ENCODE assay signal across 8 cellular contexts in the genomic region with DNA sequence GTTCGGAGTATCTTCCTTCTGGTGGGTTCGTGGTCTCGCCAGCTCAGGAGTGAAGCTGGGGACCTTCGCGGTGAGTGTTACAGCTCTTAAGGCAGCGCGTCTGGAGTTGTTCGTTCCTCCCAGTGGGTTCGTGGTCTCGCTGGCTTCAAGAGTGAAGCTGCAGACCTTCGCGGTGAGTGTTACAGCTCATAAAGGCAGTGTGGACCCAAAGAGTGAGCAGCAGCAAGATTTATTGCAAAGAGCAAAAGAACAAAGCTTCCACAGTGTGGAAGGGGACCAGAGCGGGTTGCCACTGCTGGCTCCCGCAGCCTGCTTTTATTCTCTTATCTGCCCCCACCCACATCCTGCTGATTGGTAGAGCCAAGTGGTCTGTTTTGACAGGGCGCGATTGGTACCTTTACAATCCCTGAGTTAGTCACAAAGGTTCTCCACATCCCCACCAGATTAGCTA.
DNase-seq lines count a peak whose midpoint lies in the region; ATAC-seq and TF ChIP-seq lines count a peak whose summit lies in the region.
"Not testable (repeated sequence)": the region's sequence is repeated elsewhere in the genome, so short reads cannot be mapped to it uniquely, and the experiment has no call there.

No MANE protein-coding gene starts in this region.

- H3K27ac Mint-ChIP-seq in CD8-positive, alpha-beta T cell, result peak overlapping the region; percentile 94
- peak overlapping the region; percentile 59 for H3K27ac Mint-ChIP-seq in activated B cell treated with CpG ODN at 0.5 μM for 24 hours
- H3K27ac Mint-ChIP-seq in activated CD8-positive, alpha-beta T cell treated with anti-CD3 and anti-CD28 coated beads, Interleukin-2, amount 10 ng/mL, durations not matched to agents 7 days and 5 days, result peak overlapping the region; percentile 90
- H3K27ac Mint-ChIP-seq in activated naive CD8-positive, alpha-beta T cell, result peak overlapping the region; percentile 97
- peak overlapping the region; percentile 86 to 97 (median 92) for H3K27ac Mint-ChIP-seq in immature natural killer cell
- H3K27ac Mint-ChIP-seq in stimulated activated naive B cell treated with anti-CD40 and anti-IgM and Interleukin-4, amounts not matched to agents 10 μg/mL and 1 μg/mL and 100 μg/mL, for 72 hours, result peak overlapping the region; percentile 97

- peak; percentile 18 to 76 (median 53) for DNase-seq in CD8-positive, alpha-beta T cell
- DNase-seq in activated B cell treated with CpG ODN at 0.5 μM for 24 hours; stimulated activated naive B cell treated with anti-CD40 and anti-IgM and Interleukin-4, amounts not matched to agents 10 μg/mL and 1 μg/mL and 100 μg/mL, for 72 hours: not testable (repeated sequence)
- DNase-seq in activated CD8-positive, alpha-beta T cell treated with anti-CD3 and anti-CD28 coated beads, Interleukin-2, amount 10 ng/mL, durations not matched to agents 7 days and 5 days, result peak; percentile 69
- DNase-seq in activated T-cell treated with anti-CD3 and anti-CD28 coated beads, Interleukin-2, amount 50 U/mL, for 48 hours, result peak; percentile 60 to 64
- DNase-seq in immature natural killer cell, result peak; percentile 37 to 54 (median 52)
- peak; percentile 24 to 48 for DNase-seq in stimulated activated CD4-positive, alpha-beta T cell treated with anti-CD3 and anti-CD28 coated beads, Interleukin-15, amount 100 ng/mL, for 48 hours (ENCODE audit: low read depth in 2 of 2)

- CTCF ChIA-PET in CD8-positive, alpha-beta T cell (lab: Charles Lee), result interaction anchor here (1.0 kb wide), 1 partner anchor 264 kb away, joined by 3 read pairs; no protein-coding TSS in a partner anchor
- CTCF ChIA-PET in activated B cell treated with CpG ODN at 0.5 μM for 24 hours (lab: Charles Lee), result interaction anchor here (1.0 to 4.0 kb wide), 2 partner anchors 42 kb away, joined by 4 to 31 read pairs; no protein-coding TSS in a partner anchor
- CTCF ChIA-PET in activated CD8-positive, alpha-beta T cell treated with anti-CD3 and anti-CD28 coated beads, Interleukin-2, amount 10 ng/mL, durations not matched to agents 7 days and 5 days (lab: Charles Lee), result interaction anchor here (1.5 to 6.2 kb wide), 3 partner anchors 98 to 1024 kb away, joined by 8 to 32 read pairs (median 27); partner anchors contain the start of gene BTG1

- not testable (repeated sequence) for H3K36me3 ChIP-seq in CD8-positive, alpha-beta T cell (ENCODE audit: insufficient read depth, low read length)

- TF ChIP-seq CTCF in CD8-positive, alpha-beta T cell (IDR thresholded peaks at IDR 0.05); activated B cell treated with CpG ODN at 0.5 μM for 24 hours (IDR thresholded peaks at IDR 0.05): not testable (repeated sequence)

- peak overlapping the region; percentile 29 for H3K4me3 ChIP-seq in CD8-positive, alpha-beta T cell (ENCODE audit: low read depth, low read length)

- H3K4me3 Mint-ChIP-seq in CD8-positive, alpha-beta T cell, result peak overlapping the region; percentile 80
- not testable (repeated sequence) for H3K4me3 Mint-ChIP-seq in activated B cell treated with CpG ODN at 0.5 μM for 24 hours
- H3K4me3 Mint-ChIP-seq in activated CD8-positive, alpha-beta T cell treated with anti-CD3 and anti-CD28 coated beads, Interleukin-2, amount 10 ng/mL, durations not matched to agents 7 days and 5 days, result peak overlapping the region; percentile 70
- H3K4me3 Mint-ChIP-seq in activated naive CD8-positive, alpha-beta T cell, result peak overlapping the region; percentile 89
- H3K4me3 Mint-ChIP-seq in immature natural killer cell, result peak overlapping the region; percentile 85 to 94 (median 88)
- peak overlapping the region; percentile 78 to 84 for H3K4me3 Mint-ChIP-seq in stimulated activated naive B cell treated with anti-CD40 and anti-IgM and Interleukin-4, amounts not matched to agents 10 μg/mL and 1 μg/mL and 100 μg/mL, for 72 hours

- H3K27me3 ChIP-seq in CD8-positive, alpha-beta T cell (ENCODE audit: insufficient read depth, low read length), result not testable (repeated sequence)

- H3K9me3 Mint-ChIP-seq in CD8-positive, alpha-beta T cell; activated B cell treated with CpG ODN at 0.5 μM for 24 hours; activated CD8-positive, alpha-beta T cell treated with anti-CD3 and anti-CD28 coated beads, Interleukin-2, amount 10 ng/mL, durations not matched to agents 7 days and 5 days (ENCODE audit: insufficient read depth); immature natural killer cell; stimulated activated naive B cell treated with anti-CD40 and anti-IgM and Interleukin-4, amounts not matched to agents 10 μg/mL and 1 μg/mL and 100 μg/mL, for 72 hours: not testable (repeated sequence)
- peaks cover 11% of the 10 kb centered on the region for H3K9me3 Mint-ChIP-seq in activated naive CD8-positive, alpha-beta T cell (ENCODE audit: low read depth)

- ATAC-seq in CD8-positive, alpha-beta T cell; activated B cell treated with CpG ODN at 0.5 μM for 24 hours (ENCODE audit: low read depth); activated CD8-positive, alpha-beta T cell treated with anti-CD3 and anti-CD28 coated beads, Interleukin-2, amount 10 ng/mL, durations not matched to agents 7 days and 5 days; stimulated activated naive B cell treated with anti-CD40 and anti-IgM and Interleukin-4, amounts not matched to agents 10 μg/mL and 1 μg/mL and 100 μg/mL, for 72 hours (replicated peaks): not testable (repeated sequence)

- peaks cover 54% of the 10 kb centered on the region for H3K4me1 ChIP-seq in CD8-positive, alpha-beta T cell (ENCODE audit: insufficient read depth, low read length)

- intact Hi-C loops in CD8-positive, alpha-beta T cell (cut with DNase I, micrococcal nuclease), result loop anchor here (5.0 to 10.0 kb wide), 4 partner anchors 191 to 1024 kb away; no protein-coding TSS in a partner anchor
- intact Hi-C loops in activated B cell treated with CpG ODN at 0.5 μM for 24 hours (cut with micrococcal nuclease), result loop anchor here (2.0 kb wide), 1 partner anchor 27 kb away; no protein-coding TSS in a partner anchor

- not testable (repeated sequence) for H3K27me3 Mint-ChIP-seq in CD8-positive, alpha-beta T cell (ENCODE audit: low read depth); activated B cell treated with CpG ODN at 0.5 μM for 24 hours; activated CD8-positive, alpha-beta T cell treated with anti-CD3 and anti-CD28 coated beads, Interleukin-2, amount 10 ng/mL, durations not matched to agents 7 days and 5 days (ENCODE audit: low read depth); activated naive CD8-positive, alpha-beta T cell; immature natural killer cell (ENCODE audit: low read depth in 3 of 3); stimulated activated naive B cell treated with anti-CD40 and anti-IgM and Interleukin-4, amounts not matched to agents 10 μg/mL and 1 μg/mL and 100 μg/mL, for 72 hours

- not testable (repeated sequence) for H3K36me3 Mint-ChIP-seq in CD8-positive, alpha-beta T cell; activated B cell treated with CpG ODN at 0.5 μM for 24 hours (ENCODE audit: low read depth); activated naive CD8-positive, alpha-beta T cell; immature natural killer cell; stimulated activated naive B cell treated with anti-CD40 and anti-IgM and Interleukin-4, amounts not matched to agents 10 μg/mL and 1 μg/mL and 100 μg/mL, for 72 hours
- H3K36me3 Mint-ChIP-seq in activated CD8-positive, alpha-beta T cell treated with anti-CD3 and anti-CD28 coated beads, Interleukin-2, amount 10 ng/mL, durations not matched to agents 7 days and 5 days (ENCODE audit: low read depth), result peaks cover 23% of the 10 kb centered on the region

- POLR2A ChIA-PET in CD8-positive, alpha-beta T cell (lab: Charles Lee), result interaction anchor here (1.0 to 11.0 kb wide), 7 partner anchors 13 to 269 kb away, joined by 3 to 185 read pairs (median 3); partner anchors contain the start of gene BTG1
- POLR2A ChIA-PET in activated B cell treated with CpG ODN at 0.5 μM for 24 hours (lab: Charles Lee), result interaction anchor here (0.6 to 13.3 kb wide), 8 partner anchors 40 to 260 kb away, joined by 3 to 346 read pairs (median 24); partner anchors contain the start of gene BTG1
- POLR2A ChIA-PET in activated CD8-positive, alpha-beta T cell treated with anti-CD3 and anti-CD28 coated beads, Interleukin-2, amount 10 ng/mL, durations not matched to agents 7 days and 5 days (lab: Charles Lee), result interaction anchor here (0.8 to 8.5 kb wide), 5 partner anchors 43 to 269 kb away, joined by 3 to 218 read pairs (median 4); partner anchors contain the start of gene BTG1

- H3K9me3 ChIP-seq in CD8-positive, alpha-beta T cell (ENCODE audit: low read length), result not testable (repeated sequence)

- H3K27ac ChIP-seq in CD8-positive, alpha-beta T cell (ENCODE audit: low read depth, low read length), result peak overlapping the region; percentile 44

- H3K4me1 Mint-ChIP-seq in CD8-positive, alpha-beta T cell (ENCODE audit: low read depth), result peaks cover 77% of the 10 kb centered on the region
- H3K4me1 Mint-ChIP-seq in activated B cell treated with CpG ODN at 0.5 μM for 24 hours, result peaks cover 87% of the 10 kb centered on the region
- H3K4me1 Mint-ChIP-seq in activated CD8-positive, alpha-beta T cell treated with anti-CD3 and anti-CD28 coated beads, Interleukin-2, amount 10 ng/mL, durations not matched to agents 7 days and 5 days (ENCODE audit: low read depth), result peaks cover 71% of the 10 kb centered on the region
- H3K4me1 Mint-ChIP-seq in activated naive CD8-positive, alpha-beta T cell (ENCODE audit: low read depth), result peaks cover 82% of the 10 kb centered on the region
- H3K4me1 Mint-ChIP-seq in immature natural killer cell, result peaks cover 53 to 69% of the 10 kb centered on the region in 2 donors
- H3K4me1 Mint-ChIP-seq in stimulated activated naive B cell treated with anti-CD40 and anti-IgM and Interleukin-4, amounts not matched to agents 10 μg/mL and 1 μg/mL and 100 μg/mL, for 72 hours, result peaks cover 53 to 91% of the 10 kb centered on the region in 2 donors
